In genomic region chr3:32106132-32106928, GRCh38 we compare ENCODE assay signal across 8 cellular contexts. TPM values are rescaled to one million over a fixed set of nuclear protein-coding genes. Genes with fewer than 3 reads are reported as not detected.
A peak's percentile ranks its signal among the peaks of the same experiment; 100 is the strongest.
DNase-seq lines count a peak whose midpoint lies in the region; ATAC-seq and TF ChIP-seq lines count a peak whose summit lies in the region.

TSS of gene GPD1L (plus strand) at chr3:32106620. CDS start at chr3:32106712, 92 bp downstream.

- H3K4me3 ChIP-seq in GM08714 (ENCODE audit: low read length) = peak within 1 kb of the TSS; percentile 63; the same call in 1 of the 2 replicates

- H3K36me3 Mint-ChIP-seq in activated naive CD4-positive, alpha-beta T cell treated with anti-CD3 and anti-CD28 coated beads, Interleukin-2, amount 50 U/mL, for 72 hours = peaks cover 5 to 15% of the 10 kb centered on the region in 2 donors

- DNase-seq in NCI-H1092 (lab: John Stamatoyannopoulos, UW) (peak; percentile 82), SKM-1 (lab: John Stamatoyannopoulos, UW; ENCODE audit: unreplicated experiment) (peak; percentile 66), glomerular visceral epithelial cell (ENCODE audit: extremely low spot score) (peak; percentile 93), omental fat pad (ENCODE audit: low spot score) (peak; percentile 68)
- DNase-seq in activated naive CD4-positive, alpha-beta T cell treated with anti-CD3 and anti-CD28 coated beads, Interleukin-2, amount 50 U/mL, for 72 hours (ENCODE audit: low spot score in 2 of 2) = peak; percentile 93 to 94

- H3K9me3 Mint-ChIP-seq in activated naive CD4-positive, alpha-beta T cell treated with anti-CD3 and anti-CD28 coated beads, Interleukin-2, amount 50 U/mL, for 72 hours = peaks cover 9 to 10% of the 10 kb centered on the region in 2 donors

- peak within 1 kb of the TSS; percentile 82 to 85 for H3K27ac Mint-ChIP-seq in activated naive CD4-positive, alpha-beta T cell treated with anti-CD3 and anti-CD28 coated beads, Interleukin-2, amount 50 U/mL, for 72 hours

- ATAC-seq in HG02610 (IDR thresholded peaks at IDR 0.05; ENCODE audit: unreplicated experiment) (peak; percentile 100), omental fat pad (ENCODE audit: low FRiP score) (peak; percentile 98)
- peak; percentile 97 to 100 for ATAC-seq in activated naive CD4-positive, alpha-beta T cell treated with anti-CD3 and anti-CD28 coated beads, Interleukin-2, amount 50 U/mL, for 72 hours

- H3K27ac ChIP-seq in temporal lobe (ENCODE audit: low read depth, low read length) = peak within 1 kb of the TSS; percentile 79

- no peak for TF ChIP-seq CTCF in omental fat pad (IDR thresholded peaks at IDR 0.05)

RNA-seq across cellular contexts. Expression of gene GPD1L, which starts in this region (rescaled TPM):
- 10 to 100 TPM in 1 of 2 donors, 1 to 10 TPM in 1; 8.4 to 13.6 TPM for total RNA-seq in activated naive CD4-positive, alpha-beta T cell treated with anti-CD3 and anti-CD28 coated beads, Interleukin-2, amount 50 U/mL, for 72 hours
- total RNA-seq in omental fat pad = 100 to 1,000 TPM in 3 of 4 donors, 10 to 100 TPM in 1; 54.8 to 114 (median 107) TPM
- 71.3 TPM for total RNA-seq in temporal lobe

Comparison
In these comparisons a context has a peak if more than half of its experiments do, and no peak if none do; other contexts are left out.
1. Peak in every context shown above with its lines: DNase-seq, ATAC-seq, H3K4me3 ChIP-seq and H3K27ac ChIP-seq.